ENCODE assay signal across 18 cellular contexts in genomic region chr3:171862993-171863521, GRCh38. TPM values are rescaled to one million over a fixed set of nuclear protein-coding genes. Genes with fewer than 3 reads are reported as not detected.
DNase-seq lines count a peak whose midpoint lies in the region; ATAC-seq and TF ChIP-seq lines count a peak whose summit lies in the region.
"Had no signal": no experiment of that assay in that cellular context is flagged by ENCODE, and none has a peak within 500 bp of the region (broad histone marks: within the 10 kb centered on the region; RNA-seq: fewer than 3 reads in every experiment).

No MANE protein-coding gene starts in this region.

- H3K4me1 ChIP-seq in adipocyte (ENCODE audit: control insufficient read depth, insufficient read depth, low read length) (peaks cover 10% of the 10 kb centered on the region), trophoblast cell (ENCODE audit: control insufficient read depth in 1 of 2, insufficient read depth in 2 of 2, low read length in 2 of 2) (no peaks in the 10 kb centered on the region)

- no peaks in the 10 kb centered on the region for H3K27me3 ChIP-seq in adipocyte (replicated peaks; ENCODE audit: control insufficient read depth, insufficient read depth, low read length)
- no peaks in the 10 kb centered on the region for H3K27me3 ChIP-seq in trophoblast cell (ENCODE audit: insufficient read depth, low read length)
- H3K27me3 ChIP-seq: dorsolateral prefrontal cortex, gastroesophageal sphincter had no signal

- no peak overlapping the region for H3K4me3 ChIP-seq in adipocyte (ENCODE audit: low read length)
- no peak overlapping the region for H3K4me3 ChIP-seq in fibroblast of villous mesenchyme (ENCODE audit: low read depth, low read length)
- no peak overlapping the region for H3K4me3 ChIP-seq in trophoblast cell (ENCODE audit: low read depth, low read length)
- H3K4me3 ChIP-seq: gastroesophageal sphincter had no signal

- H3K4me2 ChIP-seq in trophoblast cell (ENCODE audit: low read length), result no peak overlapping the region

- H4K12ac ChIP-seq in trophoblast cell (ENCODE audit: low read depth, low read length), result no peak overlapping the region

- H3K79me2 ChIP-seq in trophoblast cell (ENCODE audit: control insufficient read depth, insufficient read depth, low read length, poor library complexity), result no peaks in the 10 kb centered on the region

- no peak overlapping the region for H3K27ac ChIP-seq in trophoblast cell (ENCODE audit: low read depth, low read length)
- H3K27ac ChIP-seq: gastroesophageal sphincter had no signal

- H3K36me3 ChIP-seq in adipocyte (ENCODE audit: control insufficient read depth, insufficient read depth, low read length, severe bottlenecking) (no peaks in the 10 kb centered on the region), trophoblast cell (ENCODE audit: control insufficient read depth in 1 of 2, insufficient read depth in 2 of 2, low read length in 2 of 2) (no peaks in the 10 kb centered on the region)
- H3K36me3 ChIP-seq: gastroesophageal sphincter had no signal

- no peak overlapping the region for H3K18ac ChIP-seq in trophoblast cell (ENCODE audit: low read length)

- no peak overlapping the region for H2BK12ac ChIP-seq in trophoblast cell (ENCODE audit: low read length)

- no CpG with 5 or more reads among the region's 11 CpGs for WGBS in trophoblast cell (ENCODE audit: extremely low coverage, insufficient coverage, insufficient read length)

- TF ChIP-seq CTCF in fibroblast of villous mesenchyme (IDR thresholded peaks at IDR 0.05; ENCODE audit: insufficient read depth, low read depth, low read length), result no peak

- H2BK5ac ChIP-seq in trophoblast cell (ENCODE audit: low read depth, low read length, poor library complexity), result no peak overlapping the region

- no peak overlapping the region for H2BK120ac ChIP-seq in trophoblast cell (ENCODE audit: insufficient read depth, low read length, poor library complexity)

- H3K23ac ChIP-seq in trophoblast cell (ENCODE audit: low read length), result no peak overlapping the region

- H2AFZ ChIP-seq in trophoblast cell (ENCODE audit: insufficient read depth, low read length, poor library complexity), result no peak overlapping the region

- DNase-seq in EL (peak; percentile 69), adipocyte (ENCODE audit: low read depth) (peak; percentile 87), fibroblast of villous mesenchyme (ENCODE audit: low read depth) (peak; percentile 79), trophoblast cell (peak; percentile 57 to 87), NCI-H1105 (lab: John Stamatoyannopoulos, UW) (no peak), NCI-H446 treated with DMSO at 0.1 percent for 48 hours (lab: John Stamatoyannopoulos, UW) (no peak)
- no peak for DNase-seq in activated CD4-positive, alpha-beta T cell treated with anti-CD3 and anti-CD28 coated beads for 1 hour
- DNase-seq: dorsolateral prefrontal cortex; left cardiac atrium; NCI-H1417 treated with DMSO at 0.1 percent for 48 hours; NCI-H774; occipital lobe; SHP77 treated with DMSO at 0.1 percent for 48 hours; stimulated activated CD4-positive, alpha-beta T cell treated with anti-CD3 and anti-CD28 coated beads, Interleukin-1b, Interleukin-23, amount 100 ng/mL, for 48 hours had no signal

- no peak overlapping the region for H3K4ac ChIP-seq in trophoblast cell (ENCODE audit: low read depth, low read length)

- no peak overlapping the region for H3K14ac ChIP-seq in trophoblast cell (ENCODE audit: low read length)

- H4K91ac ChIP-seq in trophoblast cell (ENCODE audit: low read depth, low read length), result no peak overlapping the region

- no peak overlapping the region for H2AK5ac ChIP-seq in trophoblast cell (ENCODE audit: low read length)

- H3K9ac ChIP-seq in adipocyte (ENCODE audit: low read length) (no peak overlapping the region), trophoblast cell (ENCODE audit: low read length) (no peak overlapping the region)

- ATAC-seq in HG03565 (IDR thresholded peaks at IDR 0.05; ENCODE audit: unreplicated experiment), result no peak
- ATAC-seq: gastroesophageal sphincter, left cardiac atrium had no signal

- H3K79me1 ChIP-seq in trophoblast cell (ENCODE audit: low read length), result no peaks in the 10 kb centered on the region

- H3K9me3 ChIP-seq in adipocyte (ENCODE audit: control insufficient read depth, low read length) (no peaks in the 10 kb centered on the region), trophoblast cell (ENCODE audit: insufficient read depth, low read depth, low read length) (no peaks in the 10 kb centered on the region)
- H3K9me3 ChIP-seq: gastroesophageal sphincter had no signal

- H4K8ac ChIP-seq in trophoblast cell (ENCODE audit: low read depth, low read length), result no peak overlapping the region

RNA-seq across cellular contexts. Expression of gene TMEM212, which starts 19.9 kb away (rescaled TPM):
- not detected in 2 replicates for total RNA-seq in fibroblast of villous mesenchyme
- not detected in 2 replicates for polyA plus RNA-seq in trophoblast cell (2013)
- total RNA-seq: activated naive CD4-positive, alpha-beta T cell treated with anti-CD3 and anti-CD28 coated beads, Interleukin-2, amount 50 U/mL, for 72 hours; CD4-positive, CD25-positive, alpha-beta regulatory T cell; gastroesophageal sphincter; left cardiac atrium; occipital lobe had no signal
- polyA plus RNA-seq: CD4-positive, CD25-positive, alpha-beta regulatory T cell had no signal

RNA-seq across cellular contexts. Expression of gene PLD1, which starts 52.8 kb away (rescaled TPM):
- 18.0 and 19.4 TPM in 2 replicates for total RNA-seq in fibroblast of villous mesenchyme
- polyA plus RNA-seq in trophoblast cell (2013), result 1.1 and 1.4 TPM in 2 replicates

Comparison
In these comparisons a context has a peak if more than half of its experiments do, and no peak if none do; other contexts are left out.
1. DNase-seq: peak in EL (single experiment), adipocyte (single experiment), fibroblast of villous mesenchyme (single experiment) and trophoblast cell (2 of 2); none in NCI-H1105 (single experiment), NCI-H446 treated with DMSO at 0.1 percent for 48 hours (single experiment) and activated CD4-positive, alpha-beta T cell treated with anti-CD3 and anti-CD28 coated beads for 1 hour (single experiment).